22 cellular contexts compared by ENCODE assay signal in genomic region chr12:86666311-86666710, GRCh38.
"Had no signal": no experiment of that assay in that cellular context is flagged by ENCODE, and none has a peak within 500 bp of the region (broad histone marks: within the 10 kb centered on the region; RNA-seq: fewer than 3 reads in every experiment).

No MANE protein-coding gene starts in this region.

- H3K27me3 ChIP-seq: adrenal gland, cardiac muscle cell, esophagus muscularis mucosa, gastroesophageal sphincter, heart left ventricle, ovary, spleen, upper lobe of right lung had no signal

- DNase-seq: activated CD4-positive, alpha-beta T cell treated with anti-CD3 and anti-CD28 coated beads, Interleukin-2, amount 10 ng/mL, durations not matched to agents 7 days and 5 days; activated CD8-positive, alpha-beta memory T cell treated with anti-CD3 and anti-CD28 coated beads for 24 hours; activated CD8-positive, alpha-beta memory T cell treated with anti-CD3 and anti-CD28 coated beads, Interleukin-2, amount 50 U/mL, for 48 hours; activated effector memory CD4-positive, alpha-beta T cell treated with anti-CD3 and anti-CD28 coated beads, Interleukin-2, amount 50 U/mL, for 16 hours; activated T-cell treated with anti-CD3 and anti-CD28 coated beads, Interleukin-2, amount 50 U/mL, for 48 hours; adrenal gland; dermis blood vessel endothelial cell; effector memory CD4-positive, alpha-beta T cell; heart left ventricle; immature natural killer cell; mesendoderm; naive thymus-derived CD8-positive, alpha-beta T cell; ovary; spleen; stimulated activated CD4-positive, alpha-beta T cell treated with anti-CD3 and anti-CD28 coated beads, Interleukin-4, amount 100 ng/mL, for 4 hours; upper lobe of right lung had no signal

- H3K9me3 ChIP-seq: adrenal gland, esophagus muscularis mucosa, gastroesophageal sphincter, heart left ventricle, ovary, upper lobe of right lung had no signal

- H3K4me1 ChIP-seq: adrenal gland, esophagus muscularis mucosa, gastroesophageal sphincter, heart left ventricle, spleen, upper lobe of right lung had no signal

- FAIRE-seq: endothelial cell of umbilical vein had no signal

- H3K27ac ChIP-seq: adrenal gland, cardiac muscle cell, esophagus muscularis mucosa, gastroesophageal sphincter, heart left ventricle, ovary, spleen, upper lobe of right lung had no signal

- H3K36me3 ChIP-seq: adrenal gland, cardiac muscle cell, esophagus muscularis mucosa, gastroesophageal sphincter, heart left ventricle, ovary, spleen, upper lobe of right lung had no signal

- ATAC-seq: gastroesophageal sphincter; heart left ventricle; naive thymus-derived CD8-positive, alpha-beta T cell; sciatic nerve; stimulated activated memory B cell treated with anti-CD40 and anti-IgM and Interleukin-4, amounts not matched to agents 10 μg/mL and 1 μg/mL and 100 μg/mL, for 72 hours; upper lobe of right lung had no signal

- H3K4me3 ChIP-seq: adrenal gland, cardiac muscle cell, esophagus muscularis mucosa, gastroesophageal sphincter, heart left ventricle, ovary, spleen, upper lobe of right lung had no signal
